Comparison of ENCODE assay signal across 9 cellular contexts in the genomic region with DNA sequence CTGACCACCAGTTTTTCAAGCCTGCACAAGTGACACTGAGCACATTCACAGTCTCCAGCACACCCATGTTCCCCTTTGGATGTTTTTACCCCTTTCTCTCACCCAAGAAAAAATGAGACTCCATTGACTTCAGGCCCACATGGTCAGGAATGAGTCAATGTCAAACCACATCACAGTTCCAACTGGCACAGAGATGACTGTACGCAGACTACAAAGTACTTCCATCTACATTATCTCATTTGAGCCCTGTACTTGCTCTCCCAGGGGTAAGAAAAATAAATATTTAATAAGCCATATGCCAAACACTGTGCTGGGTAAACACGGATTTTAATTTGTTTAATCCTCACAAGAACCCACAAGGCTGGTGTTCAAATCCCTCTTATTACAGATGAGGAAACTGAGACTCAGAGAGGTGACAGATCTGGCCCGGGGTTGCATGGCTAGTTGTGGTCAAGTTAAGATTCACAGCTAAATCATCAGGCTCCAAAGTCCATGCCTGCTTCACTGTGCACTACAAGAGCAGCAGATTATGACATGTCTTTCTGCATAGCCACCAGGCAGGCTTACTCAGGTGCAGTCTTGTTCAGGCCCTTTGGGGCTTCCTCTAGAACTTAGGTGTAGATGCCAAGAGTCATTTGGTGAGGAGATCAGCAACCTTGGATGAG.
A peak's percentile ranks its signal among the peaks of the same experiment; 100 is the strongest.
DNase-seq lines count a peak whose midpoint lies in the region; ATAC-seq and TF ChIP-seq lines count a peak whose summit lies in the region.
"Had no signal": no experiment of that assay in that cellular context is flagged by ENCODE, and none has a peak within 500 bp of the region (broad histone marks: within the 10 kb centered on the region; RNA-seq: fewer than 3 reads in every experiment).

No MANE protein-coding gene starts in this region.

- H3K4me3 ChIP-seq in coronary artery = no peak overlapping the region

- no peak overlapping the region for H3K4me3 Mint-ChIP-seq in stimulated activated naive B cell treated with anti-CD40 and anti-IgM and Interleukin-4, amounts not matched to agents 10 μg/mL and 1 μg/mL and 100 μg/mL, for 72 hours
- H3K4me3 Mint-ChIP-seq: CD4-positive, alpha-beta T cell had no signal

- H3K9me3 Mint-ChIP-seq in activated naive CD4-positive, alpha-beta T cell treated with anti-CD3 and anti-CD28 coated beads, Interleukin-2, amount 50 U/mL, for 72 hours = peaks cover 4 to 5% of the 10 kb centered on the region in 2 donors
- H3K9me3 Mint-ChIP-seq in stimulated activated naive B cell treated with anti-CD40 and anti-IgM and Interleukin-4, amounts not matched to agents 10 μg/mL and 1 μg/mL and 100 μg/mL, for 72 hours = peaks cover 5% of the 10 kb centered on the region in 2 donors
- H3K9me3 Mint-ChIP-seq: CD4-positive, alpha-beta T cell had no signal

- peaks cover 0 to 6% of the 10 kb centered on the region in 2 donors for H3K36me3 Mint-ChIP-seq in activated naive CD4-positive, alpha-beta T cell treated with anti-CD3 and anti-CD28 coated beads, Interleukin-2, amount 50 U/mL, for 72 hours
- no peaks in the 10 kb centered on the region for H3K36me3 Mint-ChIP-seq in stimulated activated naive B cell treated with anti-CD40 and anti-IgM and Interleukin-4, amounts not matched to agents 10 μg/mL and 1 μg/mL and 100 μg/mL, for 72 hours

- H3K4me1 Mint-ChIP-seq in stimulated activated naive B cell treated with anti-CD40 and anti-IgM and Interleukin-4, amounts not matched to agents 10 μg/mL and 1 μg/mL and 100 μg/mL, for 72 hours = peaks cover 0 to 4% of the 10 kb centered on the region in 2 donors

- ATAC-seq in activated naive CD4-positive, alpha-beta T cell treated with anti-CD3 and anti-CD28 coated beads, Interleukin-2, amount 50 U/mL, for 72 hours = peak; percentile 92 to 98
- ATAC-seq in HG02623 (IDR thresholded peaks at IDR 0.05; ENCODE audit: unreplicated experiment) = peak; percentile 88
- ATAC-seq in stimulated activated naive B cell treated with anti-CD40 and anti-IgM and Interleukin-4, amounts not matched to agents 10 μg/mL and 1 μg/mL and 100 μg/mL, for 72 hours (replicated peaks) = peak; percentile 86 to 96

- no peak for TF ChIP-seq CTCF in coronary artery (IDR thresholded peaks at IDR 0.05)

- H3K27ac ChIP-seq in coronary artery = no peak overlapping the region

- peaks cover 7 to 8% of the 10 kb centered on the region in 2 donors for H3K27me3 Mint-ChIP-seq in stimulated activated naive B cell treated with anti-CD40 and anti-IgM and Interleukin-4, amounts not matched to agents 10 μg/mL and 1 μg/mL and 100 μg/mL, for 72 hours

- no peak overlapping the region for H3K27ac Mint-ChIP-seq in activated naive CD4-positive, alpha-beta T cell treated with anti-CD3 and anti-CD28 coated beads, Interleukin-2, amount 50 U/mL, for 72 hours
- no peak overlapping the region for H3K27ac Mint-ChIP-seq in stimulated activated naive B cell treated with anti-CD40 and anti-IgM and Interleukin-4, amounts not matched to agents 10 μg/mL and 1 μg/mL and 100 μg/mL, for 72 hours
- H3K27ac Mint-ChIP-seq: CD4-positive, alpha-beta T cell had no signal

- peak; percentile 38 to 54 for DNase-seq in activated naive CD4-positive, alpha-beta T cell treated with anti-CD3 and anti-CD28 coated beads, Interleukin-2, amount 50 U/mL, for 72 hours (ENCODE audit: low spot score in 2 of 2)
- DNase-seq in activated naive CD4-positive, alpha-beta T cell treated with Interleukin-2 at 50 U/mL for 16 hours = no peak
- peak; percentile 73 for DNase-seq in M059J (ENCODE audit: low read depth)
- DNase-seq in stimulated activated naive B cell treated with anti-CD40 and anti-IgM and Interleukin-4, amounts not matched to agents 10 μg/mL and 1 μg/mL and 100 μg/mL, for 72 hours = peak; percentile 24
- DNase-seq in coronary artery (ENCODE audit: low spot score) = no peak
- no peak for DNase-seq in dermis blood vessel endothelial cell
- no peak for DNase-seq in HuH-7.5 (ENCODE audit: low spot score)
- DNase-seq: CD4-positive, alpha-beta T cell had no signal

Comparison
In these comparisons a context has a peak if more than half of its experiments do, and no peak if none do; other contexts are left out.
1. DNase-seq: peak in activated naive CD4-positive, alpha-beta T cell treated with anti-CD3 and anti-CD28 coated beads, Interleukin-2, amount 50 U/mL, for 72 hours (2 of 2), M059J (single experiment) and stimulated activated naive B cell treated with anti-CD40 and anti-IgM and Interleukin-4, amounts not matched to agents 10 μg/mL and 1 μg/mL and 100 μg/mL, for 72 hours (single experiment); none in activated naive CD4-positive, alpha-beta T cell treated with Interleukin-2 at 50 U/mL for 16 hours (single experiment), coronary artery (single experiment), dermis blood vessel endothelial cell (single experiment) and HuH-7.5 (single experiment).
2. Peak in every context shown above with its lines, with median percentiles within 50 percentile points of each other: ATAC-seq.